ENCODE assay signal across 1 cellular context in the genomic region with DNA sequence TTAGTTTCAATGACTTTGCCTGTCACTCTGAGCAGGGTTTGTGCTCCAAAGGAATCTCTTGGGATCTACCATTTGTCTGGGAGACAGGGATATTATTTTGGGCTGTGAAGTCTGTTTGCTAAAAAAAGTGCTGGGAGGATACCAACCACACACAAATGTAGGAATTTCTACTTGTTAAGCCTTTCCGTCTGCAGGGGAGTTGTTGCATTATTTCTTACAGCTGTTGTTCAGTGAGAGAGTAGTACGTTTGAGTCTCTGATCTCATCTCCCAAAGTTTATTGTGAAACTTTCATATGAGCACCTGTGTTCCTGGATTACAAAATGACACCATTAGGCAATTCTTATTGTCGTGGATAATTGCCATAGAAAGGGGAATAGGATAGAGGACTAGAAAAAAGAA.
TF ChIP-seq lines count a peak whose summit lies in the region.

No MANE protein-coding gene starts in this region.

TF ChIP-seq in HepG2, 621 proteins besides CTCF, POLR2A, EP300 and RAD21 (continued from another document):
- TF ChIP-seq, protein P1, sequence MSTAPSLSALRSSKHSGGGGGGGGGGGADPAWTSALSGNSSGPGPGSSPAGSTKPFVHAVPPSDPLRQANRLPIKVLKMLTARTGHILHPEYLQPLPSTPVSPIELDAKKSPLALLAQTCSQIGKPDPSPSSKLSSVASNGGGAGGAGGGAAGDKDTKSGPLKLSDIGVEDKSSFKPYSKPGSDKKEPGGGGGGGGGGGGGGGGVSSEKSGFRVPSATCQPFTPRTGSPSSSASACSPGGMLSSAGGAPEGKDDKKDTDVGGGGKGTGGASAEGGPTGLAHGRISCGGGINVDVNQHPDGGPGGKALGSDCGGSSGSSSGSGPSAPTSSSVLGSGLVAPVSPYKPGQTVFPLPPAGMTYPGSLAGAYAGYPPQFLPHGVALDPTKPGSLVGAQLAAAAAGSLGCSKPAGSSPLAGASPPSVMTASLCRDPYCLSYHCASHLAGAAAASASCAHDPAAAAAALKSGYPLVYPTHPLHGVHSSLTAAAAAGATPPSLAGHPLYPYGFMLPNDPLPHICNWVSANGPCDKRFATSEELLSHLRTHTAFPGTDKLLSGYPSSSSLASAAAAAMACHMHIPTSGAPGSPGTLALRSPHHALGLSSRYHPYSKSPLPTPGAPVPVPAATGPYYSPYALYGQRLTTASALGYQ (CRISPR knock-in tag; IDR thresholded peaks at IDR 0.05) = no peak
- TF ChIP-seq NR1H2 (CRISPR knock-in tag; IDR thresholded peaks at IDR 0.05; ENCODE audit: borderline replicate concordance, low read depth) (no peak), KLF13 (CRISPR knock-in tag; IDR thresholded peaks at IDR 0.05) (no peak), GATA4 (IDR thresholded peaks at IDR 0.05; ENCODE audit: borderline replicate concordance, low read depth) (no peak), JUNB (CRISPR knock-in tag; IDR thresholded peaks at IDR 0.05; ENCODE audit: borderline replicate concordance) (no peak), ZFP91 (CRISPR knock-in tag; IDR thresholded peaks at IDR 0.05; ENCODE audit: borderline replicate concordance) (no peak), ZNF383 (CRISPR knock-in tag; IDR thresholded peaks at IDR 0.05; ENCODE audit: borderline replicate concordance) (no peak), CEBPB (IDR thresholded peaks at IDR 0.05; ENCODE audit: borderline replicate concordance, low read depth, low read length) (peak; percentile 39; the same call in 1 of the 2 replicates), CEBPG (CRISPR knock-in tag; IDR thresholded peaks at IDR 0.05) (0 out of 2 replicates have a peak, but pooled peaks have one; percentile 31), SALL1 (CRISPR knock-in tag; IDR thresholded peaks at IDR 0.05) (no peak), ZNF569 (CRISPR knock-in tag; IDR thresholded peaks at IDR 0.05; ENCODE audit: borderline replicate concordance) (no peak)
